18 cellular contexts compared by ENCODE assay signal in genomic region chr2:47201224-47201623, GRCh38. TPM values are rescaled to one million over a fixed set of nuclear protein-coding genes. Genes with fewer than 3 reads are reported as not detected.
DNase-seq lines count a peak whose midpoint lies in the region; ATAC-seq and TF ChIP-seq lines count a peak whose summit lies in the region.
"Had no signal": no experiment of that assay in that cellular context is flagged by ENCODE, and none has a peak within 500 bp of the region (broad histone marks: within the 10 kb centered on the region; RNA-seq: fewer than 3 reads in every experiment).

No MANE protein-coding gene starts in this region.

- H4K5ac ChIP-seq in IMR-90 (ENCODE audit: low read depth, low read length) = peak overlapping the region; percentile 11; the same call in 1 of the 2 replicates

- POLR2A ChIA-PET in IMR-90 (lab: Charles Lee; ENCODE audit: unreplicated experiment) = no interaction called here

- H2BK5ac ChIP-seq in IMR-90 (ENCODE audit: low read depth, low read length, poor library complexity, severe bottlenecking) = peak overlapping the region; percentile 40

- H4K8ac ChIP-seq in IMR-90 (ENCODE audit: low read depth in 2 of 2, low read length in 2 of 2) = peak overlapping the region; percentile 21 to 83; a peak in 3 of 4 replicates

- no peak overlapping the region for H2AFZ ChIP-seq in IMR-90 (replicated peaks; ENCODE audit: low read length, poor library complexity)
- no peak overlapping the region for H2AFZ ChIP-seq in MM.1S (ENCODE audit: low read length)

- no peak for TF ChIP-seq RAD21 in IMR-90 (IDR thresholded peaks at IDR 0.05; ENCODE audit: low read length)

- H2BK20ac ChIP-seq in IMR-90 (ENCODE audit: low read depth, low read length) = peak overlapping the region; percentile 69

- H3K27me3 ChIP-seq in IMR-90 (ENCODE audit: control insufficient read depth, insufficient read depth, low read length) = no peaks in the 10 kb centered on the region
- no peaks in the 10 kb centered on the region for H3K27me3 ChIP-seq in lung (ENCODE audit: control insufficient read depth, insufficient read depth)
- H3K27me3 ChIP-seq in MM.1S (replicated peaks; ENCODE audit: insufficient read depth, low read length) = no peaks in the 10 kb centered on the region
- H3K27me3 ChIP-seq: right atrium auricular region had no signal

- H3K9ac ChIP-seq in IMR-90 (ENCODE audit: low read depth, low read length) (no peak overlapping the region), MM.1S (ENCODE audit: low read length) (no peak overlapping the region)

- no peaks in the 10 kb centered on the region for H3K9me2 ChIP-seq in MM.1S (replicated peaks; ENCODE audit: insufficient read depth, low read length)

- DNase-seq in IMR-90 (peak; percentile 49), astrocyte of the spinal cord (ENCODE audit: low read depth, low spot score) (peak; percentile 60), lung (ENCODE audit: low spot score) (no peak), anterior cingulate cortex (lab: John Stamatoyannopoulos, UW) (no peak), MM.1S (no peak)
- DNase-seq: activated CD8-positive, alpha-beta T cell treated with anti-CD3 and anti-CD28 coated beads for 36 hours; activated naive CD4-positive, alpha-beta T cell treated with anti-CD3 and anti-CD28 coated beads, Interleukin-2, amount 50 U/mL, for 16 hours; activated T-cell treated with anti-CD3 and anti-CD28 coated beads, Interleukin-2, amount 50 U/mL, for 4 hours; GOT3; mucosa of descending colon; NCI-H774; nucleus accumbens had no signal

- H3K36me3 ChIP-seq in IMR-90 (ENCODE audit: control insufficient read depth, insufficient read depth, low read length) (no peaks in the 10 kb centered on the region), lung (ENCODE audit: control insufficient read depth in 2 of 2, insufficient read depth in 2 of 2, low read length in 2 of 2) (no peaks in the 10 kb centered on the region), MM.1S (replicated peaks; ENCODE audit: insufficient read depth, low read length) (no peaks in the 10 kb centered on the region)
- H3K36me3 ChIP-seq: right atrium auricular region, thoracic aorta had no signal

- H2BK120ac ChIP-seq in IMR-90 (ENCODE audit: low read depth, low read length) = peak overlapping the region; percentile 87

- H3K79me2 ChIP-seq in MM.1S (ENCODE audit: low read length) = no peaks in the 10 kb centered on the region

- TF ChIP-seq CTCF in IMR-90 (conservative IDR thresholded peaks at IDR 0.05; ENCODE audit: low read depth, low read length) (no peak), astrocyte of the spinal cord (IDR thresholded peaks at IDR 0.05; ENCODE audit: low read depth, low read length) (no peak), lung (IDR thresholded peaks at IDR 0.05; ENCODE audit: control extremely low read depth, extremely low read depth) (no peak), MM.1S (IDR thresholded peaks at IDR 0.05; ENCODE audit: low read length) (no peak)

- ATAC-seq in IMR-90 (ENCODE audit: low read depth) (no peak), lung (ENCODE audit: insufficient read depth, low FRiP score) (peak; percentile 6), GM19324 (IDR thresholded peaks at IDR 0.05; ENCODE audit: low FRiP score, unreplicated experiment) (no peak), GM19452 (IDR thresholded peaks at IDR 0.05; ENCODE audit: unreplicated experiment) (no peak)
- ATAC-seq: activated CD8-positive, alpha-beta T cell treated with anti-CD3 and anti-CD28 coated beads for 36 hours; activated T-cell treated with anti-CD3 and anti-CD28 coated beads, Interleukin-2, amount 50 U/mL, for 4 hours; mucosa of descending colon; stimulated activated effector memory CD8-positive, alpha-beta T cell treated with anti-CD3 and anti-CD28 coated beads, Interleukin-12 subunit alpha, Interleukin-12 subunit beta, amount 100 ng/mL, for 72 hours; WTC11 had no signal

- dilution Hi-C loops in IMR-90 (cut with HindIII; ENCODE audit: low sequenced_read_pairs, unreplicated experiment) = no loop called here

- no peaks in the 10 kb centered on the region for H3F3A ChIP-seq in MM.1S (ENCODE audit: insufficient read depth, low read length)

- CTCF ChIA-PET in IMR-90 (lab: Yijun Ruan, JAX) = no interaction called here

- TF ChIP-seq POLR2A in IMR-90 (IDR thresholded peaks at IDR 0.05; ENCODE audit: low read depth, low read length) = no peak

- peak overlapping the region; percentile 92 for H2BK15ac ChIP-seq in IMR-90 (ENCODE audit: low read depth, low read length)

- peaks cover 23% of the 10 kb centered on the region for H3K4me1 ChIP-seq in IMR-90 (ENCODE audit: control insufficient read depth, insufficient read depth, low read length)
- peaks cover 0 to 5% of the 10 kb centered on the region in 2 donors for H3K4me1 ChIP-seq in lung (ENCODE audit: control insufficient read depth in 2 of 2, insufficient read depth in 2 of 2, low read length in 2 of 2)
- 0 out of 2 replicates have a peak, but pooled peaks cover 4% of the 10 kb centered on the region for H3K4me1 ChIP-seq in MM.1S (ENCODE audit: low read length)

- H4K91ac ChIP-seq in IMR-90 (ENCODE audit: insufficient read depth, low read depth, low read length) = peak overlapping the region; percentile 67; the same call in 1 of the 2 replicates

- H3K56ac ChIP-seq in IMR-90 (ENCODE audit: extremely low read depth, insufficient read depth, low read length) = peak overlapping the region; percentile 10; the same call in 1 of the 2 replicates

- peak overlapping the region; percentile 29 for H3K18ac ChIP-seq in IMR-90 (ENCODE audit: low read depth, low read length)

- WGBS in IMR-90 (ENCODE audit: extremely low coverage in 2 of 2, insufficient read length in 1 of 2), 2 experiments = no CpG with 5 or more reads among the region's 2 CpGs
- 80 to 85% methylated on average over 2 of the region's 2 CpGs for WGBS in lung, 2 donors

- H3K9me1 ChIP-seq in IMR-90 (ENCODE audit: insufficient read depth, low read length) = peaks cover 13% of the 10 kb centered on the region

- H3K9me3 ChIP-seq in IMR-90 (ENCODE audit: control insufficient read depth, insufficient read depth, low read length) (no peaks in the 10 kb centered on the region), lung (ENCODE audit: control insufficient read depth in 2 of 2, insufficient read depth in 1 of 2, low read length in 1 of 2) (no peaks in the 10 kb centered on the region), MM.1S (replicated peaks; ENCODE audit: insufficient read depth, low read length) (no peaks in the 10 kb centered on the region)
- H3K9me3 ChIP-seq: mucosa of descending colon, right atrium auricular region, thoracic aorta had no signal

- no TSS peak for BruUV-seq in IMR-90 (replicated peaks; lab: Mats Ljungman, UMichigan)

- H3K27ac ChIP-seq in IMR-90 (ENCODE audit: insufficient read depth, low read length) (no peak overlapping the region; the same call in 1 of the 2 replicates), lung (ENCODE audit: low read depth in 1 of 2, low read length in 1 of 2) (no peak overlapping the region), MM.1S (ENCODE audit: low read length) (no peak overlapping the region)
- H3K27ac ChIP-seq: right atrium auricular region had no signal

- H2AK9ac ChIP-seq in IMR-90 (replicated peaks; ENCODE audit: low read depth, low read length, poor library complexity) = peak overlapping the region; percentile 29

- H2AK5ac ChIP-seq in IMR-90 (ENCODE audit: low read depth, low read length) = peak overlapping the region; percentile 92

- no peak overlapping the region for H3K4me3 ChIP-seq in IMR-90 (ENCODE audit: insufficient read depth, low read depth, low read length)
- no peak overlapping the region for H3K4me3 ChIP-seq in astrocyte of the spinal cord (ENCODE audit: low read depth, low read length)
- no peak overlapping the region for H3K4me3 ChIP-seq in lung
- H3K4me3 ChIP-seq in MM.1S (ENCODE audit: low read length) = no peak overlapping the region
- H3K4me3 ChIP-seq: mucosa of descending colon, right atrium auricular region, thoracic aorta had no signal

- H3K4me2 ChIP-seq in IMR-90 (ENCODE audit: low read depth, low read length) (no peak overlapping the region), MM.1S (ENCODE audit: low read depth, low read length) (no peak overlapping the region)

- H3K23ac ChIP-seq in IMR-90 (ENCODE audit: low read depth, low read length) = peak overlapping the region; percentile 76

- peaks cover under 1 to 18% of the 10 kb centered on the region in 2 experiments; a peak in 2 of 4 replicates for H3K79me1 ChIP-seq in IMR-90 (ENCODE audit: low read depth in 1 of 2, low read length in 2 of 2)

- in situ Hi-C loops in IMR-90 (cut with MboI; ENCODE audit: low sequenced_read_pairs) = no loop called here
- in situ Hi-C loops in astrocyte of the spinal cord (cut with HindIII; ENCODE audit: low sequenced_read_pairs) = no loop called here

- H3K14ac ChIP-seq in IMR-90 (replicated peaks; ENCODE audit: low read depth, low read length) = peak overlapping the region; percentile 77

- peak overlapping the region; percentile 84 for H3K4ac ChIP-seq in IMR-90 (ENCODE audit: low read depth, low read length)

- H4K20me1 ChIP-seq in IMR-90 (ENCODE audit: insufficient read depth, low read length) (no peaks in the 10 kb centered on the region), MM.1S (ENCODE audit: insufficient read depth, low read length) (no peaks in the 10 kb centered on the region)

- intact Hi-C loops in IMR-90 (cut with micrococcal nuclease) = no loop called here

TF ChIP-seq in IMR-90, 13 proteins besides CTCF, POLR2A, EP300 and RAD21 (continues in another document):
- TF ChIP-seq MXI1 (IDR thresholded peaks at IDR 0.05; ENCODE audit: borderline replicate concordance, low read depth, low read length) (no peak), RCOR1 (IDR thresholded peaks at IDR 0.05; ENCODE audit: insufficient replicate concordance, low read length) (no peak), FOS (IDR thresholded peaks at IDR 0.05; ENCODE audit: low read depth, low read length) (no peak), CHD1 (IDR thresholded peaks at IDR 0.05; ENCODE audit: low read depth, low read length) (no peak), MAZ (IDR thresholded peaks at IDR 0.05; ENCODE audit: borderline replicate concordance, low read depth, low read length) (no peak), CEBPB (IDR thresholded peaks at IDR 0.05; ENCODE audit: low read depth, low read length) (no peak), MAFK (IDR thresholded peaks at IDR 0.05; ENCODE audit: low read depth, low read length) (no peak), SMC3 (IDR thresholded peaks at IDR 0.05; ENCODE audit: low read depth, low read length) (no peak), RFX5 (IDR thresholded peaks at IDR 0.05; ENCODE audit: low read depth, low read length) (no peak)

RNA-seq across cellular contexts. Expression of gene CALM2, which starts 24.9 kb away (rescaled TPM):
- 290 and 1,344 TPM in 2 replicates for total RNA-seq in IMR-90 (2012; rRNA removed)
- 774 and 970 TPM in 2 replicates for polyA plus RNA-seq in IMR-90 (2012; rRNA removed)
- 56.0 and 99.9 TPM in 2 replicates for polyA plus RNA-seq in IMR-90 (2012; cell fraction: cytosol; rRNA removed)
- polyA plus RNA-seq in IMR-90 (2012; cell fraction: nucleus; rRNA removed; ENCODE audit: low replicate concordance) = 20.2 and 214 TPM in 2 replicates
- total RNA-seq in lung = 100 to 1,000 TPM; 437 to 492 TPM
- 100 to 1,000 TPM; 475 to 653 TPM for polyA plus RNA-seq in lung

RNA-seq across cellular contexts. Expression of gene STPG4, which starts 46.1 kb away (rescaled TPM):
- total RNA-seq in IMR-90 (2012; rRNA removed) (0.18 and 0.28 TPM in 2 replicates), lung (1 to 10 TPM in 1 of 2 donors, under 1 TPM in 1; 0.28 to 1.0 TPM)
- polyA plus RNA-seq in IMR-90 (2012; rRNA removed) (0.06 and 0.12 TPM in 2 replicates), lung (under 1 TPM; 0.06 to 0.12 TPM)
- not detected in 2 replicates for polyA plus RNA-seq in IMR-90 (2012; cell fraction: cytosol; rRNA removed)
- 0.18 and 0.49 TPM in 2 replicates for polyA plus RNA-seq in IMR-90 (2012; cell fraction: nucleus; rRNA removed; ENCODE audit: low replicate concordance)
- total RNA-seq: activated CD8-positive, alpha-beta T cell treated with anti-CD3 and anti-CD28 coated beads for 36 hours; activated T-cell treated with anti-CD3 and anti-CD28 coated beads, Interleukin-2, amount 50 U/mL, for 4 hours; right atrium auricular region; thoracic aorta; WTC11 had no signal

Comparison
In these comparisons a context has a peak if more than half of its experiments do, and no peak if none do; other contexts are left out.
1. DNase-seq: peak in IMR-90 (single experiment) and astrocyte of the spinal cord (single experiment); none in lung (single experiment), anterior cingulate cortex (0 of 58) and MM.1S (single experiment).